ENCODE assay signal across 1 cellular context in the genomic region with DNA sequence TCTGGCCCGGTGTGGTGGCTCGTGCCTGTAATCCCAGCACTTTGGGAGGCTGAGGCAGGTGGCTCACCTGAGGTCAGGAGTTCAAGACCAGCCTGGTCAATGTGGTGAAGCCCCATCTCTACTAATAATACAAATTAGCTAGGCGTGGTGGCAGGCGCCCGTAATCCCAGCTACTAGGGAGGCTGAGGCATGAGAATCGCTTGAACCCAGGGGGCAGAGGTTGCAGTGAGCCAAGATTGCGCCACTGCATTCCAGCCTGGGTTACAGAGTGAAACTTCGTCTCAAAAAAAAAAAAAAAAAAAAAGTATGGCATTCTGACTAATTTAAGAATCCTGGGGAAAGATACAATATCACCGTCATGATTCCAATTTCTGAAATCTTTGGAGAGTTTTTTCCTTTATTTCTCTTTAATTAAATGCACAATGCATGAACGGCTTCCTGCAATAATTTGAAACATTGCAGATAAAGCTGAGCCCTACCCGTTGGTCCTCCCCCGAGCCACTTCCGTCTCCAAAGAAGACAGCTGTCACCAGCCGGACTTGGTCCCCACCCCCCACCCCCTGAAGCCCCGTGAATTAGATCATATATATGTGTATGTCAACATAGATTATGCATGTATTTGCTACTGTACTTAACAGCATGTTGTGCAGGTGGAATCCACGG.
TF ChIP-seq lines count a peak whose summit lies in the region.

No MANE protein-coding gene starts in this region.

TF ChIP-seq in K562, 482 proteins besides CTCF, POLR2A, EP300 and RAD21 (continues in another document):
- peak; percentile 87 for TF ChIP-seq CEBPB (tag; IDR thresholded peaks at IDR 0.05)
- no peak for TF ChIP-seq SMC3 (conservative IDR thresholded peaks at IDR 0.05; ENCODE audit: insufficient read depth, low read depth, low read length)
- TF ChIP-seq RBM17 (IDR thresholded peaks at IDR 0.05; ENCODE audit: borderline replicate concordance, low read depth, low read length) = no peak
- TF ChIP-seq, protein P1, sequence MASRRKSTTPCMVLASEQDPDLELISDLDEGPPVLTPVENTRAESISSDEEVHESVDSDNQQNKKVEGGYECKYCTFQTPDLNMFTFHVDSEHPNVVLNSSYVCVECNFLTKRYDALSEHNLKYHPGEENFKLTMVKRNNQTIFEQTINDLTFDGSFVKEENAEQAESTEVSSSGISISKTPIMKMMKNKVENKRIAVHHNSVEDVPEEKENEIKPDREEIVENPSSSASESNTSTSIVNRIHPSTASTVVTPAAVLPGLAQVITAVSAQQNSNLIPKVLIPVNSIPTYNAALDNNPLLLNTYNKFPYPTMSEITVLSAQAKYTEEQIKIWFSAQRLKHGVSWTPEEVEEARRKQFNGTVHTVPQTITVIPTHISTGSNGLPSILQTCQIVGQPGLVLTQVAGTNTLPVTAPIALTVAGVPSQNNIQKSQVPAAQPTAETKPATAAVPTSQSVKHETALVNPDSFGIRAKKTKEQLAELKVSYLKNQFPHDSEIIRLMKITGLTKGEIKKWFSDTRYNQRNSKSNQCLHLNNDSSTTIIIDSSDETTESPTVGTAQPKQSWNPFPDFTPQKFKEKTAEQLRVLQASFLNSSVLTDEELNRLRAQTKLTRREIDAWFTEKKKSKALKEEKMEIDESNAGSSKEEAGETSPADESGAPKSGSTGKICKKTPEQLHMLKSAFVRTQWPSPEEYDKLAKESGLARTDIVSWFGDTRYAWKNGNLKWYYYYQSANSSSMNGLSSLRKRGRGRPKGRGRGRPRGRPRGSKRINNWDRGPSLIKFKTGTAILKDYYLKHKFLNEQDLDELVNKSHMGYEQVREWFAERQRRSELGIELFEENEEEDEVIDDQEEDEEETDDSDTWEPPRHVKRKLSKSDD (conservative IDR thresholded peaks at IDR 0.05; ENCODE audit: low read length) = no peak
- TF ChIP-seq, protein P2, sequence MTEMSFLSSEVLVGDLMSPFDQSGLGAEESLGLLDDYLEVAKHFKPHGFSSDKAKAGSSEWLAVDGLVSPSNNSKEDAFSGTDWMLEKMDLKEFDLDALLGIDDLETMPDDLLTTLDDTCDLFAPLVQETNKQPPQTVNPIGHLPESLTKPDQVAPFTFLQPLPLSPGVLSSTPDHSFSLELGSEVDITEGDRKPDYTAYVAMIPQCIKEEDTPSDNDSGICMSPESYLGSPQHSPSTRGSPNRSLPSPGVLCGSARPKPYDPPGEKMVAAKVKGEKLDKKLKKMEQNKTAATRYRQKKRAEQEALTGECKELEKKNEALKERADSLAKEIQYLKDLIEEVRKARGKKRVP (CRISPR knock-in tag; IDR thresholded peaks at IDR 0.05) = peak; percentile 71
- no peak for TF ChIP-seq TARDBP (IDR thresholded peaks at IDR 0.05)
- 0 out of 2 replicates have a peak, but pooled peaks have one; percentile 13 for TF ChIP-seq TCF3 (CRISPR knock-in tag; IDR thresholded peaks at IDR 0.05)
- TF ChIP-seq GABPA (tag; conservative IDR thresholded peaks at IDR 0.05; ENCODE audit: low read depth) = peak; percentile 80
- TF ChIP-seq, protein P3, sequence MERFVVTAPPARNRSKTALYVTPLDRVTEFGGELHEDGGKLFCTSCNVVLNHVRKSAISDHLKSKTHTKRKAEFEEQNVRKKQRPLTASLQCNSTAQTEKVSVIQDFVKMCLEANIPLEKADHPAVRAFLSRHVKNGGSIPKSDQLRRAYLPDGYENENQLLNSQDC (CRISPR knock-in tag; IDR thresholded peaks at IDR 0.05) = no peak
- TF ChIP-seq PHB (CRISPR knock-in tag; IDR thresholded peaks at IDR 0.05) = no peak
- TF ChIP-seq, protein P4, sequence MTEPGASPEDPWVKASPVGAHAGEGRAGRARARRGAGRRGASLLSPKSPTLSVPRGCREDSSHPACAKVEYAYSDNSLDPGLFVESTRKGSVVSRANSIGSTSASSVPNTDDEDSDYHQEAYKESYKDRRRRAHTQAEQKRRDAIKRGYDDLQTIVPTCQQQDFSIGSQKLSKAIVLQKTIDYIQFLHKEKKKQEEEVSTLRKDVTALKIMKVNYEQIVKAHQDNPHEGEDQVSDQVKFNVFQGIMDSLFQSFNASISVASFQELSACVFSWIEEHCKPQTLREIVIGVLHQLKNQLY (CRISPR knock-in tag; conservative IDR thresholded peaks at IDR 0.05) = no peak
- TF ChIP-seq DMBX1 (CRISPR knock-in tag; IDR thresholded peaks at IDR 0.05; ENCODE audit: borderline replicate concordance) = peak; percentile 47; the same call in 1 of the 2 replicates
- TF ChIP-seq, protein P5, sequence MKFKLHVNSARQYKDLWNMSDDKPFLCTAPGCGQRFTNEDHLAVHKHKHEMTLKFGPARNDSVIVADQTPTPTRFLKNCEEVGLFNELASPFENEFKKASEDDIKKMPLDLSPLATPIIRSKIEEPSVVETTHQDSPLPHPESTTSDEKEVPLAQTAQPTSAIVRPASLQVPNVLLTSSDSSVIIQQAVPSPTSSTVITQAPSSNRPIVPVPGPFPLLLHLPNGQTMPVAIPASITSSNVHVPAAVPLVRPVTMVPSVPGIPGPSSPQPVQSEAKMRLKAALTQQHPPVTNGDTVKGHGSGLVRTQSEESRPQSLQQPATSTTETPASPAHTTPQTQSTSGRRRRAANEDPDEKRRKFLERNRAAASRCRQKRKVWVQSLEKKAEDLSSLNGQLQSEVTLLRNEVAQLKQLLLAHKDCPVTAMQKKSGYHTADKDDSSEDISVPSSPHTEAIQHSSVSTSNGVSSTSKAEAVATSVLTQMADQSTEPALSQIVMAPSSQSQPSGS (CRISPR knock-in tag; IDR thresholded peaks at IDR 0.05) = no peak
- no peak for TF ChIP-seq NFE2 (IDR thresholded peaks at IDR 0.05; ENCODE audit: low read depth)
- TF ChIP-seq, protein P6, sequence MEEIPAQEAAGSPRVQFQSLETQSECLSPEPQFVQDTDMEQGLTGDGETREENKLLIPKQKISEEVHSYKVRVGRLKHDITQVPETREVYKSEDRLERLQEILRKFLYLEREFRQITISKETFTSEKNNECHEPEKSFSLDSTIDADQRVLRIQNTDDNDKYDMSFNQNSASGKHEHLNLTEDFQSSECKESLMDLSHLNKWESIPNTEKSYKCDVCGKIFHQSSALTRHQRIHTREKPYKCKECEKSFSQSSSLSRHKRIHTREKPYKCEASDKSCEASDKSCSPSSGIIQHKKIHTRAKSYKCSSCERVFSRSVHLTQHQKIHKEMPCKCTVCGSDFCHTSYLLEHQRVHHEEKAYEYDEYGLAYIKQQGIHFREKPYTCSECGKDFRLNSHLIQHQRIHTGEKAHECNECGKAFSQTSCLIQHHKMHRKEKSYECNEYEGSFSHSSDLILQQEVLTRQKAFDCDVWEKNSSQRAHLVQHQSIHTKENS (CRISPR knock-in tag; IDR thresholded peaks at IDR 0.05) = no peak
- TF ChIP-seq ZZZ3 (IDR thresholded peaks at IDR 0.05) = no peak
- TF ChIP-seq MCM7 (IDR thresholded peaks at IDR 0.05) = no peak
- no peak for TF ChIP-seq PHB2 (IDR thresholded peaks at IDR 0.05; ENCODE audit: low read depth)
- no peak for TF ChIP-seq ZNF146 (CRISPR knock-in tag; IDR thresholded peaks at IDR 0.05; ENCODE audit: unreplicated experiment)
- no peak for TF ChIP-seq SMAD4 (CRISPR knock-in tag; conservative IDR thresholded peaks at IDR 0.05)
- TF ChIP-seq, protein P7, sequence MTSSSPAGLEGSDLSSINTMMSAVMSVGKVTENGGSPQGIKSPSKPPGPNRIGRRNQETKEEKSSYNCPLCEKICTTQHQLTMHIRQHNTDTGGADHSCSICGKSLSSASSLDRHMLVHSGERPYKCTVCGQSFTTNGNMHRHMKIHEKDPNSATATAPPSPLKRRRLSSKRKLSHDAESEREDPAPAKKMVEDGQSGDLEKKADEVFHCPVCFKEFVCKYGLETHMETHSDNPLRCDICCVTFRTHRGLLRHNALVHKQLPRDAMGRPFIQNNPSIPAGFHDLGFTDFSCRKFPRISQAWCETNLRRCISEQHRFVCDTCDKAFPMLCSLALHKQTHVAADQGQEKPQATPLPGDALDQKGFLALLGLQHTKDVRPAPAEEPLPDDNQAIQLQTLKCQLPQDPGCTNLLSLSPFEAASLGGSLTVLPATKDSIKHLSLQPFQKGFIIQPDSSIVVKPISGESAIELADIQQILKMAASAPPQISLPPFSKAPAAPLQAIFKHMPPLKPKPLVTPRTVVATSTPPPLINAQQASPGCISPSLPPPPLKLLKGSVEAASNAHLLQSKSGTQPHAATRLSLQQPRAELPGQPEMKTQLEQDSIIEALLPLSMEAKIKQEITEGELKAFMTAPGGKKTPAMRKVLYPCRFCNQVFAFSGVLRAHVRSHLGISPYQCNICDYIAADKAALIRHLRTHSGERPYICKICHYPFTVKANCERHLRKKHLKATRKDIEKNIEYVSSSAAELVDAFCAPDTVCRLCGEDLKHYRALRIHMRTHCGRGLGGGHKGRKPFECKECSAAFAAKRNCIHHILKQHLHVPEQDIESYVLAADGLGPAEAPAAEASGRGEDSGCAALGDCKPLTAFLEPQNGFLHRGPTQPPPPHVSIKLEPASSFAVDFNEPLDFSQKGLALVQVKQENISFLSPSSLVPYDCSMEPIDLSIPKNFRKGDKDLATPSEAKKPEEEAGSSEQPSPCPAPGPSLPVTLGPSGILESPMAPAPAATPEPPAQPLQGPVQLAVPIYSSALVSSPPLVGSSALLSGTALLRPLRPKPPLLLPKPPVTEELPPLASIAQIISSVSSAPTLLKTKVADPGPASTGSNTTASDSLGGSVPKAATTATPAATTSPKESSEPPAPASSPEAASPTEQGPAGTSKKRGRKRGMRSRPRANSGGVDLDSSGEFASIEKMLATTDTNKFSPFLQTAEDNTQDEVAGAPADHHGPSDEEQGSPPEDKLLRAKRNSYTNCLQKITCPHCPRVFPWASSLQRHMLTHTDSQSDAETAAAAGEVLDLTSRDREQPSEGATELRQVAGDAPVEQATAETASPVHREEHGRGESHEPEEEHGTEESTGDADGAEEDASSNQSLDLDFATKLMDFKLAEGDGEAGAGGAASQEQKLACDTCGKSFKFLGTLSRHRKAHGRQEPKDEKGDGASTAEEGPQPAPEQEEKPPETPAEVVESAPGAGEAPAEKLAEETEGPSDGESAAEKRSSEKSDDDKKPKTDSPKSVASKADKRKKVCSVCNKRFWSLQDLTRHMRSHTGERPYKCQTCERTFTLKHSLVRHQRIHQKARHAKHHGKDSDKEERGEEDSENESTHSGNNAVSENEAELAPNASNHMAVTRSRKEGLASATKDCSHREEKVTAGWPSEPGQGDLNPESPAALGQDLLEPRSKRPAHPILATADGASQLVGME (CRISPR knock-in tag; IDR thresholded peaks at IDR 0.05) = no peak
- no peak for TF ChIP-seq C11orf30 (IDR thresholded peaks at IDR 0.05; ENCODE audit: low read depth)
- TF ChIP-seq HDAC3 (IDR thresholded peaks at IDR 0.05; ENCODE audit: borderline replicate concordance, partially characterized antibody) = peak; percentile 17
- 0 out of 2 replicates have a peak, but pooled peaks have one; percentile 17 for TF ChIP-seq SMARCE1 (IDR thresholded peaks at IDR 0.05)
- no peak for TF ChIP-seq NR2C2 (CRISPR knock-in tag; IDR thresholded peaks at IDR 0.05)
- peak; percentile 74 for TF ChIP-seq NR2C2 (tag; IDR thresholded peaks at IDR 0.05)
- TF ChIP-seq, protein P8, sequence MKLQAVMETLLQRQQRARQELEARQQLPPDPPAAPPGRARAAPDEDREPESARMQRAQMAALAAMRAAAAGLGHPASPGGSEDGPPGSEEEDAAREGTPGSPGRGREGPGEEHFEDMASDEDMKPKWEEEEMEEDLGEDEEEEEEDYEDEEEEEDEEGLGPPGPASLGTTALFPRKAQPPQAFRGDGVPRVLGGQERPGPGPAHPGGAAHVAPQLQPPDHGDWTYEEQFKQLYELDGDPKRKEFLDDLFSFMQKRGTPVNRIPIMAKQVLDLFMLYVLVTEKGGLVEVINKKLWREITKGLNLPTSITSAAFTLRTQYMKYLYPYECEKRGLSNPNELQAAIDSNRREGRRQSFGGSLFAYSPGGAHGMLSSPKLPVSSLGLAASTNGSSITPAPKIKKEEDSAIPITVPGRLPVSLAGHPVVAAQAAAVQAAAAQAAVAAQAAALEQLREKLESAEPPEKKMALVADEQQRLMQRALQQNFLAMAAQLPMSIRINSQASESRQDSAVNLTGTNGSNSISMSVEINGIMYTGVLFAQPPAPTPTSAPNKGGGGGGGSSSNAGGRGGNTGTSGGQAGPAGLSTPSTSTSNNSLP (IDR thresholded peaks at IDR 0.05; ENCODE audit: borderline replicate concordance, low read depth, low read length) = 0 out of 2 replicates have a peak, but pooled peaks have one; percentile 28
- TF ChIP-seq SPI1 (IDR thresholded peaks at IDR 0.05; ENCODE audit: borderline replicate concordance, low read depth, low read length) = peak; percentile 32; the same call in 1 of the 2 replicates
- TF ChIP-seq ETV5 (CRISPR knock-in tag; IDR thresholded peaks at IDR 0.05; ENCODE audit: low read depth) = peak; percentile 29; the same call in 1 of the 2 replicates
- TF ChIP-seq, protein P9, sequence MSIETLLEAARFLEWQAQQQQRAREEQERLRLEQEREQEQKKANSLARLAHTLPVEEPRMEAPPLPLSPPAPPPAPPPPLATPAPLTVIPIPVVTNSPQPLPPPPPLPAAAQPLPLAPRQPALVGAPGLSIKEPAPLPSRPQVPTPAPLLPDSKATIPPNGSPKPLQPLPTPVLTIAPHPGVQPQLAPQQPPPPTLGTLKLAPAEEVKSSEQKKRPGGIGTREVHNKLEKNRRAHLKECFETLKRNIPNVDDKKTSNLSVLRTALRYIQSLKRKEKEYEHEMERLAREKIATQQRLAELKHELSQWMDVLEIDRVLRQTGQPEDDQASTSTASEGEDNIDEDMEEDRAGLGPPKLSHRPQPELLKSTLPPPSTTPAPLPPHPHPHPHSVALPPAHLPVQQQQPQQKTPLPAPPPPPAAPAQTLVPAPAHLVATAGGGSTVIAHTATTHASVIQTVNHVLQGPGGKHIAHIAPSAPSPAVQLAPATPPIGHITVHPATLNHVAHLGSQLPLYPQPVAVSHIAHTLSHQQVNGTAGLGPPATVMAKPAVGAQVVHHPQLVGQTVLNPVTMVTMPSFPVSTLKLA (conservative IDR thresholded peaks at IDR 0.05) = 0 out of 4 replicates have a peak, but pooled peaks of 1 of the 2 experiments have one; percentile 31
- peak; percentile 29; the same call in 1 of the 2 replicates for TF ChIP-seq ZNF644 (tag; IDR thresholded peaks at IDR 0.05; ENCODE audit: low read depth)
- peak; percentile 41; the same call in 1 of the 2 replicates for TF ChIP-seq FOXM1 (IDR thresholded peaks at IDR 0.05; ENCODE audit: low read depth)
- TF ChIP-seq FOXM1 (CRISPR knock-in tag; IDR thresholded peaks at IDR 0.05; ENCODE audit: low read depth) = no peak
- TF ChIP-seq, protein P10, sequence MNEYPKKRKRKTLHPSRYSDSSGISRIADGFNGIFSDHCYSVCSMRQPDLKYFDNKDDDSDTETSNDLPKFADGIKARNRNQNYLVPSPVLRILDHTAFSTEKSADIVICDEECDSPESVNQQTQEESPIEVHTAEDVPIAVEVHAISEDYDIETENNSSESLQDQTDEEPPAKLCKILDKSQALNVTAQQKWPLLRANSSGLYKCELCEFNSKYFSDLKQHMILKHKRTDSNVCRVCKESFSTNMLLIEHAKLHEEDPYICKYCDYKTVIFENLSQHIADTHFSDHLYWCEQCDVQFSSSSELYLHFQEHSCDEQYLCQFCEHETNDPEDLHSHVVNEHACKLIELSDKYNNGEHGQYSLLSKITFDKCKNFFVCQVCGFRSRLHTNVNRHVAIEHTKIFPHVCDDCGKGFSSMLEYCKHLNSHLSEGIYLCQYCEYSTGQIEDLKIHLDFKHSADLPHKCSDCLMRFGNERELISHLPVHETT (CRISPR knock-in tag; conservative IDR thresholded peaks at IDR 0.05 in 1 of 2, IDR thresholded peaks at IDR 0.05 in 1 of 2) = peak in 1 of 2 experiments; percentile 31; a peak in 1 of 4 replicates
- no peak for TF ChIP-seq TOE1 (IDR thresholded peaks at IDR 0.05; ENCODE audit: borderline replicate concordance)
- TF ChIP-seq TOE1 (CRISPR knock-in tag; IDR thresholded peaks at IDR 0.05; ENCODE audit: borderline replicate concordance, low read depth) = no peak
- TF ChIP-seq POU5F1 (IDR thresholded peaks at IDR 0.05; ENCODE audit: borderline replicate concordance, low read depth, low read length, partially characterized antibody) = no peak
- no peak for TF ChIP-seq EWSR1 (IDR thresholded peaks at IDR 0.05; ENCODE audit: borderline replicate concordance, low read depth, partially characterized antibody)
- no peak for TF ChIP-seq KLF1 (tag; IDR thresholded peaks at IDR 0.05)
- no peak for TF ChIP-seq KAT2B (IDR thresholded peaks at IDR 0.05; ENCODE audit: low read depth, low read length)
- 0 out of 2 replicates have a peak, but pooled peaks have one; percentile 25 for TF ChIP-seq RBFOX2 (IDR thresholded peaks at IDR 0.05; ENCODE audit: low read depth, low read length)
